In the genomic region with DNA sequence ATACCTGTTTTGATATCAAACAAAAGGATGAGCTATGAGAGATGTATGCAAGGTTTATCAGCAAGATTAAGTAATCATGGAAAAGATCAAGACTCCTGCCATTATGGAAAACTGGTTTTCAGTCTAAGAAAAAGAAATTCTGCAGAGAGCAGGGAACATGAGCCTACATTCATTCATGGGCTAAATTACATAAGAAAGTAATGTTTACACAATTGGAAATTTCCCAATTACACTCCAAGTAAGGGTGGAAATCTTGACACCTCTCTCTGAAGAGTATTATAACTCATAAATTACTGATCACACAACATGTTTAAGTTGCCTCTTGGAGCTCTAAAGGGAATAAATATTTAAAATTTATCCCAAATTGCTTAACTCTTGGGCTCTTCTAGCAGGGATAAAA, we compare ENCODE assay signal across 17 cellular contexts.
DNase-seq lines count a peak whose midpoint lies in the region; ATAC-seq and TF ChIP-seq lines count a peak whose summit lies in the region.
"Had no signal": no experiment of that assay in that cellular context is flagged by ENCODE, and none has a peak within 500 bp of the region (broad histone marks: within the 10 kb centered on the region; RNA-seq: fewer than 3 reads in every experiment).

No MANE protein-coding gene starts in this region.

- H3K4me1 Mint-ChIP-seq in GM23338 (peaks cover 21% of the 10 kb centered on the region), mesothelial cell of epicardium (peaks cover 14% of the 10 kb centered on the region), progenitor cell of endocrine pancreas (ENCODE audit: low read depth) (no peaks in the 10 kb centered on the region)
- H3K4me1 Mint-ChIP-seq: B cell had no signal

- no peak overlapping the region for H3K4me2 ChIP-seq in GM23338
- H3K4me2 ChIP-seq: A549; BLaER1 treated with 17β-estradiol and CSF1 and Interleukin-3, amounts not matched to agents 10 nM and 100 nM had no signal

- no peak overlapping the region for H3K4me3 Mint-ChIP-seq in GM23338
- no peak overlapping the region for H3K4me3 Mint-ChIP-seq in mesothelial cell of epicardium
- H3K4me3 Mint-ChIP-seq in progenitor cell of endocrine pancreas (ENCODE audit: low read depth): no peak overlapping the region
- H3K4me3 Mint-ChIP-seq: B cell; CD4-positive, alpha-beta T cell; CD8-positive, alpha-beta T cell had no signal

- H3K27ac Mint-ChIP-seq in GM23338 (0 out of 2 replicates have a peak overlapping the region, but pooled peaks have one; percentile 9), mesothelial cell of epicardium (peak overlapping the region; percentile 81), progenitor cell of endocrine pancreas (no peak overlapping the region)
- H3K27ac Mint-ChIP-seq: B cell; CD4-positive, alpha-beta T cell; CD8-positive, alpha-beta T cell had no signal

- no peak overlapping the region for H3K27ac ChIP-seq in GM23338 (ENCODE audit: low read depth)
- H3K27ac ChIP-seq: 22Rv1; A549; BLaER1 treated with 17β-estradiol and CSF1 and Interleukin-3, amounts not matched to agents 10 nM and 100 nM; C4-2B had no signal

- H3K9me2 ChIP-seq in GM23338 (ENCODE audit: insufficient read depth): no peaks in the 10 kb centered on the region

- no peak overlapping the region for H3K4me3 ChIP-seq in GM23338
- no peak overlapping the region for H3K4me3 ChIP-seq in epithelial cell of esophagus (ENCODE audit: low read length)
- H3K4me3 ChIP-seq: A549; BLaER1 treated with 17β-estradiol and CSF1 and Interleukin-3, amounts not matched to agents 10 nM and 100 nM had no signal

- H2AFZ ChIP-seq in GM23338: no peak overlapping the region; the same call in 1 of the 2 replicates

- H3K4me1 ChIP-seq in GM23338 (ENCODE audit: insufficient read depth): peaks cover 21% of the 10 kb centered on the region; the same call in 1 of the 2 replicates
- H3K4me1 ChIP-seq: A549, Caco-2 had no signal

- H4K20me1 ChIP-seq in GM23338 (replicated peaks; ENCODE audit: insufficient read depth): no peaks in the 10 kb centered on the region
- H4K20me1 ChIP-seq: BLaER1 treated with 17β-estradiol and CSF1 and Interleukin-3, amounts not matched to agents 10 nM and 100 nM had no signal

- H3K36me3 ChIP-seq in GM23338 (ENCODE audit: insufficient read depth): no peaks in the 10 kb centered on the region
- H3K36me3 ChIP-seq: BLaER1 treated with 17β-estradiol and CSF1 and Interleukin-3, amounts not matched to agents 10 nM and 100 nM had no signal

- H3K9me3 Mint-ChIP-seq in GM23338: no peaks in the 10 kb centered on the region
- peaks cover 11% of the 10 kb centered on the region for H3K9me3 Mint-ChIP-seq in mesothelial cell of epicardium
- H3K9me3 Mint-ChIP-seq in progenitor cell of endocrine pancreas (ENCODE audit: low read depth): no peaks in the 10 kb centered on the region
- H3K9me3 Mint-ChIP-seq: CD4-positive, alpha-beta T cell; CD8-positive, alpha-beta T cell had no signal

- H3K27me3 Mint-ChIP-seq in GM23338 (ENCODE audit: insufficient read depth, low read depth, poor library complexity) (no peaks in the 10 kb centered on the region), mesothelial cell of epicardium (ENCODE audit: low read depth) (no peaks in the 10 kb centered on the region), progenitor cell of endocrine pancreas (no peaks in the 10 kb centered on the region)
- H3K27me3 Mint-ChIP-seq: B cell; CD4-positive, alpha-beta T cell had no signal

- TF ChIP-seq CTCF in GM23338 (conservative IDR thresholded peaks at IDR 0.05; ENCODE audit: low read depth in 2 of 2) (no peak), epithelial cell of esophagus (IDR thresholded peaks at IDR 0.05; ENCODE audit: insufficient read depth, low read depth, low read length, missing control alignments) (no peak), mesothelial cell of epicardium (IDR thresholded peaks at IDR 0.05; ENCODE audit: unreplicated experiment) (no peak), progenitor cell of endocrine pancreas (IDR thresholded peaks at IDR 0.05; ENCODE audit: unreplicated experiment) (no peak)

- DNase-seq in GM23338 (ENCODE audit: low spot score) (no peak), epithelial cell of esophagus (ENCODE audit: low read depth) (peak; percentile 3), mesothelial cell of epicardium (ENCODE audit: low spot score in 2 of 2, unreplicated experiment in 2 of 2) (no peak), progenitor cell of endocrine pancreas (ENCODE audit: low spot score, unreplicated experiment) (no peak)
- DNase-seq: AML-193; Caco-2; Calu3; CD4-positive, alpha-beta T cell; CD8-positive, alpha-beta T cell; DMS79 treated with DMSO at 0.1 percent for 48 hours; GF-D8 had no signal

- no peaks in the 10 kb centered on the region for H3F3A ChIP-seq in GM23338 (replicated peaks; ENCODE audit: low read depth)

- ATAC-seq in GM23338 (no peak), HG02938 (IDR thresholded peaks at IDR 0.05; ENCODE audit: unreplicated experiment) (no peak)
- ATAC-seq: A549; CD8-positive, alpha-beta T cell had no signal

- H3K79me2 ChIP-seq in GM23338 (replicated peaks; ENCODE audit: insufficient read depth): no peaks in the 10 kb centered on the region

- H3K36me3 Mint-ChIP-seq in GM23338 (ENCODE audit: low read depth) (no peaks in the 10 kb centered on the region), mesothelial cell of epicardium (no peaks in the 10 kb centered on the region), progenitor cell of endocrine pancreas (ENCODE audit: insufficient read depth) (no peaks in the 10 kb centered on the region)
- H3K36me3 Mint-ChIP-seq: CD8-positive, alpha-beta T cell had no signal

- no peaks in the 10 kb centered on the region for H3K27me3 ChIP-seq in GM23338 (ENCODE audit: insufficient read depth)
- H3K27me3 ChIP-seq: BLaER1 treated with 17β-estradiol and CSF1 and Interleukin-3, amounts not matched to agents 10 nM and 100 nM had no signal

TF ChIP-seq in GM23338, 12 proteins besides CTCF, POLR2A, EP300 and RAD21 (continues in another document):
- TF ChIP-seq STAT1 (IDR thresholded peaks at IDR 0.05; ENCODE audit: unreplicated experiment) (no peak), ZNF331 (CRISPR knock-in tag; IDR thresholded peaks at IDR 0.05; ENCODE audit: low read depth) (no peak), EZH2phosphoT487 (IDR thresholded peaks at IDR 0.05; ENCODE audit: unreplicated experiment) (no peak), POLR2AphosphoS5 (IDR thresholded peaks at IDR 0.05; ENCODE audit: low read depth) (no peak), NANOG (IDR thresholded peaks at IDR 0.05; ENCODE audit: borderline replicate concordance) (no peak), ZNF114 (CRISPR knock-in tag; IDR thresholded peaks at IDR 0.05) (no peak), CREB1 (CRISPR knock-in tag; IDR thresholded peaks at IDR 0.05; ENCODE audit: low read depth) (no peak)
- TF ChIP-seq, protein P1, sequence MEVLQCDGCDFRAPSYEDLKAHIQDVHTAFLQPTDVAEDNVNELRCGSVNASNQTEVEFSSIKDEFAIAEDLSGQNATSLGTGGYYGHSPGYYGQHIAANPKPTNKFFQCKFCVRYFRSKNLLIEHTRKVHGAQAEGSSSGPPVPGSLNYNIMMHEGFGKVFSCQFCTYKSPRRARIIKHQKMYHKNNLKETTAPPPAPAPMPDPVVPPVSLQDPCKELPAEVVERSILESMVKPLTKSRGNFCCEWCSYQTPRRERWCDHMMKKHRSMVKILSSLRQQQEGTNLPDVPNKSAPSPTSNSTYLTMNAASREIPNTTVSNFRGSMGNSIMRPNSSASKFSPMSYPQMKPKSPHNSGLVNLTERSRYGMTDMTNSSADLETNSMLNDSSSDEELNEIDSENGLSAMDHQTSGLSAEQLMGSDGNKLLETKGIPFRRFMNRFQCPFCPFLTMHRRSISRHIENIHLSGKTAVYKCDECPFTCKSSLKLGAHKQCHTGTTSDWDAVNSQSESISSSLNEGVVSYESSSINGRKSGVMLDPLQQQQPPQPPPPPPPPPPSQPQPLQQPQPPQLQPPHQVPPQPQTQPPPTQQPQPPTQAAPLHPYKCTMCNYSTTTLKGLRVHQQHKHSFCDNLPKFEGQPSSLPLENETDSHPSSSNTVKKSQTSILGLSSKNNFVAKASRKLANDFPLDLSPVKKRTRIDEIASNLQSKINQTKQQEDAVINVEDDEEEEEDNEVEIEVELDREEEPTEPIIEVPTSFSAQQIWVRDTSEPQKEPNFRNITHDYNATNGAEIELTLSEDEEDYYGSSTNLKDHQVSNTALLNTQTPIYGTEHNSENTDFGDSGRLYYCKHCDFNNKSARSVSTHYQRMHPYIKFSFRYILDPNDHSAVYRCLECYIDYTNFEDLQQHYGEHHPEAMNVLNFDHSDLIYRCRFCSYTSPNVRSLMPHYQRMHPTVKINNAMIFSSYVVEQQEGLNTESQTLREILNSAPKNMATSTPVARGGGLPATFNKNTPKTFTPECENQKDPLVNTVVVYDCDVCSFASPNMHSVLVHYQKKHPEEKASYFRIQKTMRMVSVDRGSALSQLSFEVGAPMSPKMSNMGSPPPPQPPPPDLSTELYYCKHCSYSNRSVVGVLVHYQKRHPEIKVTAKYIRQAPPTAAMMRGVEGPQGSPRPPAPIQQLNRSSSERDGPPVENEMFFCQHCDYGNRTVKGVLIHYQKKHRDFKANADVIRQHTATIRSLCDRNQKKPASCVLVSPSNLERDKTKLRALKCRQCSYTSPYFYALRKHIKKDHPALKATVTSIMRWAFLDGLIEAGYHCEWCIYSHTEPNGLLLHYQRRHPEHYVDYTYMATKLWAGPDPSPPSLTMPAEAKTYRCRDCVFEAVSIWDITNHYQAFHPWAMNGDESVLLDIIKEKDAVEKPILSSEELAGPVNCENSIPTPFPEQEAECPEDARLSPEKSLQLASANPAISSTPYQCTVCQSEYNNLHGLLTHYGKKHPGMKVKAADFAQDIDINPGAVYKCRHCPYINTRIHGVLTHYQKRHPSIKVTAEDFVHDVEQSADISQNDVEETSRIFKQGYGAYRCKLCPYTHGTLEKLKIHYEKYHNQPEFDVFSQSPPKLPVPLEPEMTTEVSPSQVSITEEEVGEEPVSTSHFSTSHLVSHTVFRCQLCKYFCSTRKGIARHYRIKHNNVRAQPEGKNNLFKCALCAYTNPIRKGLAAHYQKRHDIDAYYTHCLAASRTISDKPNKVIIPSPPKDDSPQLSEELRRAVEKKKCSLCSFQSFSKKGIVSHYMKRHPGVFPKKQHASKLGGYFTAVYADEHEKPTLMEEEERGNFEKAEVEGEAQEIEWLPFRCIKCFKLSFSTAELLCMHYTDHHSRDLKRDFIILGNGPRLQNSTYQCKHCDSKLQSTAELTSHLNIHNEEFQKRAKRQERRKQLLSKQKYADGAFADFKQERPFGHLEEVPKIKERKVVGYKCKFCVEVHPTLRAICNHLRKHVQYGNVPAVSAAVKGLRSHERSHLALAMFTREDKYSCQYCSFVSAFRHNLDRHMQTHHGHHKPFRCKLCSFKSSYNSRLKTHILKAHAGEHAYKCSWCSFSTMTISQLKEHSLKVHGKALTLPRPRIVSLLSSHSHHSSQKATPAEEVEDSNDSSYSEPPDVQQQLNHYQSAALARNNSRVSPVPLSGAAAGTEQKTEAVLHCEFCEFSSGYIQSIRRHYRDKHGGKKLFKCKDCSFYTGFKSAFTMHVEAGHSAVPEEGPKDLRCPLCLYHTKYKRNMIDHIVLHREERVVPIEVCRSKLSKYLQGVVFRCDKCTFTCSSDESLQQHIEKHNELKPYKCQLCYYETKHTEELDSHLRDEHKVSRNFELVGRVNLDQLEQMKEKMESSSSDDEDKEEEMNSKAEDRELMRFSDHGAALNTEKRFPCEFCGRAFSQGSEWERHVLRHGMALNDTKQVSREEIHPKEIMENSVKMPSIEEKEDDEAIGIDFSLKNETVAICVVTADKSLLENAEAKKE (CRISPR knock-in tag; IDR thresholded peaks at IDR 0.05): no peak
